1 cellular context compared by ENCODE assay signal in the genomic region with DNA sequence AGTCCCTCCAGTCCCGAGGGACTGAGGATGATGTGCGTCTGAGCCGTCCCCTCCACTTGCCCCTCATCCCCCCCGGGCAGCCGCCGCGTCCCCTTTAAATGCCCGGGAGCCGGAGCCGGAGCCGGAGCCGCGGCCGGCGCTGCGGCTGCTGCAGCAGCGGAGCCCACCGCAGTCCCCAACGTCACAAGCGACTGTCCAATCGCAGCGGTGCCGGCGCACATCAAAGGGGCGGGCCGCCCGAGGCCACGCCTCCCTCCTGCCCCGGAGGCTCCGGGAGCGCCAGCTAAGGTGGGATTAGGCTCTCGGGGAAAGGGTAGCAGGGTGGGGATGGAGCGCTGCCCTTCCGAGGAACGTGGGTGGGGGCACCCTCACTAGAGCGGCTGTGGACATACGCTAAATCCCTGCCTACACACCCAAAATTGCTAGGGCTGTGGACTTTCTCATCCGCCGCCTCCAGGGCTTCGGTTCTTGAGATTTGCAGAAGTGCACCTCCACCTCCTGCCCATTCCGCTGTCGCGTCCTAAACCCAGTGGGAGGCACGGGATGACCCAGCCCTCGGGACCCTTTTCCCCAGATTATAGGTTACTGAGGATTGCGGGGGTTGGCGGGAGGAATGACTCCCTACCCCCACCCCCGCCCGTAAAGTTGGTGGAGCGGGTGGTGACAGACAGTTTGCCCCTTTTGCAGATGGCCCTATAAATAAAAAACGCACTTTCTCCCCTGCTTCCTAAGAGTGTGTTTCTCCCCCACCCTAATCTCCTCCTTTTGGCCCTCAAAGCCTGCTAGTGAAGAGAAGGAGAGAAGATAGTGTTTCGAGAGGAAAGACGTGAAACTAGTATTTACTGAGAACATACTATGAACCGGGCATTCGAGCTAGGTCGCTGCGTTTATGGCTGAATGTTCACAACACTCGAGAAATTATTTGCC.
TF ChIP-seq lines count a peak whose summit lies in the region.

TSS of gene PHOSPHO1 (minus strand) at position 152 of the 927 bp plus-strand sequence. CDS start 4,096 bp downstream, outside the sequence.

TF ChIP-seq in GM12878, 131 proteins besides CTCF, POLR2A, EP300 and RAD21 (continued from another document):
- TF ChIP-seq, protein P1, sequence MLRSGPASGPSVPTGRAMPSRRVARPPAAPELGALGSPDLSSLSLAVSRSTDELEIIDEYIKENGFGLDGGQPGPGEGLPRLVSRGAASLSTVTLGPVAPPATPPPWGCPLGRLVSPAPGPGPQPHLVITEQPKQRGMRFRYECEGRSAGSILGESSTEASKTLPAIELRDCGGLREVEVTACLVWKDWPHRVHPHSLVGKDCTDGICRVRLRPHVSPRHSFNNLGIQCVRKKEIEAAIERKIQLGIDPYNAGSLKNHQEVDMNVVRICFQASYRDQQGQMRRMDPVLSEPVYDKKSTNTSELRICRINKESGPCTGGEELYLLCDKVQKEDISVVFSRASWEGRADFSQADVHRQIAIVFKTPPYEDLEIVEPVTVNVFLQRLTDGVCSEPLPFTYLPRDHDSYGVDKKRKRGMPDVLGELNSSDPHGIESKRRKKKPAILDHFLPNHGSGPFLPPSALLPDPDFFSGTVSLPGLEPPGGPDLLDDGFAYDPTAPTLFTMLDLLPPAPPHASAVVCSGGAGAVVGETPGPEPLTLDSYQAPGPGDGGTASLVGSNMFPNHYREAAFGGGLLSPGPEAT (IDR thresholded peaks at IDR 0.05; ENCODE audit: low read depth): no peak
- TF ChIP-seq CHD4 (IDR thresholded peaks at IDR 0.05) (no peak), REST (IDR thresholded peaks at IDR 0.05; ENCODE audit: low read depth, low read length) (no peak), HSF1 (IDR thresholded peaks at IDR 0.05; ENCODE audit: low read depth, low read length) (no peak), IKZF1 (conservative IDR thresholded peaks at IDR 0.05) (peak; percentile 46), PKNOX1 (IDR thresholded peaks at IDR 0.05) (0 out of 2 replicates have a peak, but pooled peaks have one; percentile 6)
- TF ChIP-seq, protein P2, sequence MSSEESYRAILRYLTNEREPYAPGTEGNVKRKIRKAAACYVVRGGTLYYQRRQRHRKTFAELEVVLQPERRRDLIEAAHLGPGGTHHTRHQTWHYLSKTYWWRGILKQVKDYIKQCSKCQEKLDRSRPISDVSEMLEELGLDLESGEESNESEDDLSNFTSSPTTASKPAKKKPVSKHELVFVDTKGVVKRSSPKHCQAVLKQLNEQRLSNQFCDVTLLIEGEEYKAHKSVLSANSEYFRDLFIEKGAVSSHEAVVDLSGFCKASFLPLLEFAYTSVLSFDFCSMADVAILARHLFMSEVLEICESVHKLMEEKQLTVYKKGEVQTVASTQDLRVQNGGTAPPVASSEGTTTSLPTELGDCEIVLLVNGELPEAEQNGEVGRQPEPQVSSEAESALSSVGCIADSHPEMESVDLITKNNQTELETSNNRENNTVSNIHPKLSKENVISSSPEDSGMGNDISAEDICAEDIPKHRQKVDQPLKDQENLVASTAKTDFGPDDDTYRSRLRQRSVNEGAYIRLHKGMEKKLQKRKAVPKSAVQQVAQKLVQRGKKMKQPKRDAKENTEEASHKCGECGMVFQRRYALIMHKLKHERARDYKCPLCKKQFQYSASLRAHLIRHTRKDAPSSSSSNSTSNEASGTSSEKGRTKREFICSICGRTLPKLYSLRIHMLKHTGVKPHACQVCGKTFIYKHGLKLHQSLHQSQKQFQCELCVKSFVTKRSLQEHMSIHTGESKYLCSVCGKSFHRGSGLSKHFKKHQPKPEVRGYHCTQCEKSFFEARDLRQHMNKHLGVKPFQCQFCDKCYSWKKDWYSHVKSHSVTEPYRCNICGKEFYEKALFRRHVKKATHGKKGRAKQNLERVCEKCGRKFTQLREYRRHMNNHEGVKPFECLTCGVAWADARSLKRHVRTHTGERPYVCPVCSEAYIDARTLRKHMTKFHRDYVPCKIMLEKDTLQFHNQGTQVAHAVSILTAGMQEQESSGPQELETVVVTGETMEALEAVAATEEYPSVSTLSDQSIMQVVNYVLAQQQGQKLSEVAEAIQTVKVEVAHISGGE (CRISPR knock-in tag; IDR thresholded peaks at IDR 0.05): no peak; the same call in 1 of the 2 replicates
- TF ChIP-seq, protein P3, sequence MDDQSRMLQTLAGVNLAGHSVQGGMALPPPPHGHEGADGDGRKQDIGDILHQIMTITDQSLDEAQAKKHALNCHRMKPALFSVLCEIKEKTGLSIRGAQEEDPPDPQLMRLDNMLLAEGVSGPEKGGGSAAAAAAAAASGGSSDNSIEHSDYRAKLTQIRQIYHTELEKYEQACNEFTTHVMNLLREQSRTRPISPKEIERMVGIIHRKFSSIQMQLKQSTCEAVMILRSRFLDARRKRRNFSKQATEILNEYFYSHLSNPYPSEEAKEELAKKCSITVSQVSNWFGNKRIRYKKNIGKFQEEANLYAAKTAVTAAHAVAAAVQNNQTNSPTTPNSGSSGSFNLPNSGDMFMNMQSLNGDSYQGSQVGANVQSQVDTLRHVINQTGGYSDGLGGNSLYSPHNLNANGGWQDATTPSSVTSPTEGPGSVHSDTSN (IDR thresholded peaks at IDR 0.05; ENCODE audit: insufficient replicate concordance, low read depth, low read length): peak; percentile 10
